16 cellular contexts compared by ENCODE assay signal in the genomic region with DNA sequence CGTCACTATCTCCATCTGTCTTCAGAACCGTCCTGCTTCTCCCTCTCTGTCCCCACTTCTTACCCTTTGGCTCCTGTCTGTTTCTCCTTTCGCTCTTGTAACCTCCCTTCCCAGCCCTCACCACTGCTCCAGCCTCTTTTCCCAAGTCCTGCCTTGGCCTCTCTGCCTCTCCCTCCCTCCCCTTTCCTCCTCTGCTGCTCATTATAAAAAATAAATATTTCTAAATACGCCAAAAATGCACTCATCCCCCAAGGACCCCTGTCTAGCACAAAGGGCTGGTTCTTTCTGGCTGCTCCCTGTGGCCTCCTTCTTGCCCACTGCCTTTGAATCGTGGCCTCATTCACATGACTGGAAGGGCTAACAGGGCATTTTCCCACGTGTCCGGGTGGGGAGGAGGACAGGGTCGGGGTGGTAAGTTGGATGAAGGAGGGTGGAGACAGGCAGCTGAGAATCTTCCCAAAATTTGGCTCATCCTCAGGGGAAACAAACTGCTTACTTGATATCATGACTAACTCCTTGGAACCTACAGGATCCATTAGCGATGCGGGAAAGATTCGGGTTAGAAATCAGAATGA. TPM values are rescaled to one million over a fixed set of nuclear protein-coding genes. Genes with fewer than 3 reads are reported as not detected.
A peak's percentile ranks its signal among the peaks of the same experiment; 100 is the strongest.
DNase-seq lines count a peak whose midpoint lies in the region; ATAC-seq and TF ChIP-seq lines count a peak whose summit lies in the region.
"Had no signal": no experiment of that assay in that cellular context is flagged by ENCODE, and none has a peak within 500 bp of the region (broad histone marks: within the 10 kb centered on the region; RNA-seq: fewer than 3 reads in every experiment).

No MANE protein-coding gene starts in this region.

- peak; percentile 61 for ATAC-seq in Right ventricle myocardium superior (ENCODE audit: poor library complexity)
- ATAC-seq in GM19455 (IDR thresholded peaks at IDR 0.05; ENCODE audit: unreplicated experiment) = no peak
- ATAC-seq: WTC11 had no signal

- H3K27ac ChIP-seq in caudate nucleus (ENCODE audit: low read depth, low read length) (peak overlapping the region; percentile 69), muscle layer of colon (ENCODE audit: low read depth, low read length) (peak overlapping the region; percentile 34), stomach smooth muscle (ENCODE audit: low read length) (peak overlapping the region; percentile 58)

- no peak for TF ChIP-seq CTCF in GM10248 (IDR thresholded peaks at IDR 0.05; ENCODE audit: control extremely low read depth, extremely low read depth, low read depth, missing control alignments)

- POLR2A ChIA-PET in GM10248 (lab: Yijun Ruan, JAX) = no interaction called here

- DNase-seq in caudate nucleus (lab: John Stamatoyannopoulos, UW) (peak in 1 of 61 donors; percentile 20), Right ventricle myocardium superior (peak; percentile 80), GM10248 (ENCODE audit: extremely low spot score) (no peak), NCI-H524 treated with DMSO at 0.1 percent for 48 hours (lab: John Stamatoyannopoulos, UW) (no peak)
- DNase-seq in activated CD4-positive, alpha-beta T cell treated with anti-CD3 and anti-CD28 coated beads, Interleukin-2, amount 50 U/mL, for 48 hours = no peak
- DNase-seq: NCI-H1105 treated with DMSO at 0.1 percent for 48 hours, NCI-H446, OCI-M1 had no signal

- H3K4me3 ChIP-seq in muscle layer of colon (ENCODE audit: low read depth in 1 of 2, low read length in 2 of 2) (no peak overlapping the region), stomach smooth muscle (ENCODE audit: low read length in 2 of 2) (peak overlapping the region in 1 of 2 donors; percentile 44)

- H3K27me3 ChIP-seq in muscle layer of colon (ENCODE audit: control insufficient read depth in 1 of 2, insufficient read depth in 2 of 2, low read length in 2 of 2) (no peaks in the 10 kb centered on the region), stomach smooth muscle (ENCODE audit: control insufficient read depth in 1 of 2, insufficient read depth in 2 of 2, low read length in 2 of 2) (peaks cover 2 to 3% of the 10 kb centered on the region in 2 donors)

- no peaks in the 10 kb centered on the region for H3K36me3 ChIP-seq in muscle layer of colon (ENCODE audit: insufficient read depth, low read length)
- no peaks in the 10 kb centered on the region for H3K36me3 ChIP-seq in stomach smooth muscle (ENCODE audit: control insufficient read depth in 2 of 2, insufficient read depth in 2 of 2, low read length in 2 of 2)

- intact Hi-C loops in Right ventricle myocardium superior (cut with DNase I) = loop anchor here (5.0 kb wide), 1 partner anchor 33 kb away; no protein-coding TSS in a partner anchor

- H3K9me3 ChIP-seq in muscle layer of colon (ENCODE audit: low read length) (no peaks in the 10 kb centered on the region), stomach smooth muscle (ENCODE audit: control insufficient read depth in 2 of 2, low read length in 2 of 2) (no peaks in the 10 kb centered on the region)

- no peak overlapping the region for H3K9ac ChIP-seq in muscle layer of colon (ENCODE audit: low read length)
- no peak overlapping the region for H3K9ac ChIP-seq in stomach smooth muscle (ENCODE audit: low read length in 2 of 2)

- H3K4me1 ChIP-seq in muscle layer of colon (ENCODE audit: insufficient read depth, low read length) (peaks cover 56% of the 10 kb centered on the region), stomach smooth muscle (ENCODE audit: control insufficient read depth, insufficient read depth, low read length) (peaks cover 52% of the 10 kb centered on the region)

- CTCF ChIA-PET in GM10248 (lab: Yijun Ruan, JAX) = no interaction called here

RNA-seq across cellular contexts. Expression of gene OAF, which starts 26.4 kb away (rescaled TPM):
- total RNA-seq in Right ventricle myocardium superior = 30.0 TPM

RNA-seq across cellular contexts. Expression of gene TRIM29, which starts 46.5 kb away (rescaled TPM):
- total RNA-seq in Right ventricle myocardium superior = not detected
- total RNA-seq: B cell, dermis microvascular lymphatic vessel endothelial cell, frontal cortex, neural crest cell had no signal

RNA-seq across cellular contexts. Expression of gene POU2F3, which starts 55.5 kb away (rescaled TPM):
- total RNA-seq in Right ventricle myocardium superior = not detected
- total RNA-seq: B cell, neural crest cell had no signal
